ENCODE assay signal across 8 cellular contexts in genomic region chr21:17925000-17925610, GRCh38.
A peak's percentile ranks its signal among the peaks of the same experiment; 100 is the strongest.
DNase-seq lines count a peak whose midpoint lies in the region; TF ChIP-seq lines count a peak whose summit lies in the region.

No MANE protein-coding gene starts in this region.

- 4% methylated on average over 3 of the region's 3 CpGs for WGBS in hepatocyte (ENCODE audit: low lambda C conversion rate, missing lambda C conversion rate)

- H3K27ac Mint-ChIP-seq in activated T-cell treated with anti-CD3 and anti-CD28 coated beads, Interleukin-2, amount 50 U/mL, for 24 hours: no peak overlapping the region

- peaks cover 2% of the 10 kb centered on the region for H3K4me1 Mint-ChIP-seq in activated T-cell treated with anti-CD3 and anti-CD28 coated beads, Interleukin-2, amount 50 U/mL, for 24 hours (ENCODE audit: low read depth)

- H3K36me3 Mint-ChIP-seq in activated T-cell treated with anti-CD3 and anti-CD28 coated beads, Interleukin-2, amount 50 U/mL, for 24 hours (ENCODE audit: low read depth): no peaks in the 10 kb centered on the region

- H4K20me1 ChIP-seq in Loucy (ENCODE audit: insufficient read depth, low read length, poor library complexity, severe bottlenecking) (no peaks in the 10 kb centered on the region), hepatocyte (ENCODE audit: insufficient read depth, poor library complexity, severe bottlenecking) (no peaks in the 10 kb centered on the region)

- H3K9me3 ChIP-seq in Loucy (ENCODE audit: insufficient read depth, low read depth, low read length) (peaks cover 9% of the 10 kb centered on the region; the same call in 1 of the 2 replicates), hepatocyte (ENCODE audit: low read depth) (no peaks in the 10 kb centered on the region)

- TF ChIP-seq CTCF in HFF-Myc (IDR thresholded peaks at IDR 0.05; ENCODE audit: low read depth, low read length, missing control alignments): peak; percentile 85
- peak; percentile 93 for TF ChIP-seq CTCF in Loucy (conservative IDR thresholded peaks at IDR 0.05; ENCODE audit: low read length)
- peak; percentile 90 for TF ChIP-seq CTCF in hepatocyte (IDR thresholded peaks at IDR 0.05; ENCODE audit: poor library complexity)

- no peaks in the 10 kb centered on the region for H3K79me2 ChIP-seq in Loucy (ENCODE audit: insufficient read depth, low read length)
- no peaks in the 10 kb centered on the region for H3K79me2 ChIP-seq in hepatocyte

- no peaks in the 10 kb centered on the region for H3F3A ChIP-seq in Loucy (ENCODE audit: low read depth)

- peaks cover 10% of the 10 kb centered on the region for H3K9me3 Mint-ChIP-seq in activated T-cell treated with anti-CD3 and anti-CD28 coated beads, Interleukin-2, amount 50 U/mL, for 24 hours

- no peak overlapping the region for H3K27ac ChIP-seq in hepatocyte

- H3K4me2 ChIP-seq in Loucy (ENCODE audit: low read depth, low read length, poor library complexity, severe bottlenecking): no peak overlapping the region
- no peak overlapping the region for H3K4me2 ChIP-seq in hepatocyte

- H2AFZ ChIP-seq in Loucy (ENCODE audit: low read length) (no peak overlapping the region), hepatocyte (no peak overlapping the region)

- H3K4me3 Mint-ChIP-seq in activated T-cell treated with anti-CD3 and anti-CD28 coated beads, Interleukin-2, amount 50 U/mL, for 24 hours: no peak overlapping the region

- DNase-seq in activated T-cell treated with anti-CD3 and anti-CD28 coated beads for 1 hour (ENCODE audit: low read depth) (peak; percentile 25), HFF-Myc (ENCODE audit: extremely low read depth, low read depth) (peak; percentile 72), SK-MEL-5 (ENCODE audit: low read depth, low spot score) (peak; percentile 86), amniotic stem cell (lab: John Stamatoyannopoulos, UW) (peak; percentile 23), hepatocyte (ENCODE audit: low spot score) (peak; percentile 84)
- no peak for DNase-seq in activated T-cell treated with anti-CD3 and anti-CD28 coated beads, Interleukin-2, amount 50 U/mL, for 24 hours
- DNase-seq in stimulated activated CD4-positive, alpha-beta T cell treated with anti-CD3 and anti-CD28 coated beads, Interleukin-12 subunit alpha, Interleukin-12 subunit beta, amount 100 ng/mL, for 4 hours: peak; percentile 28

- no peaks in the 10 kb centered on the region for H3K27me3 Mint-ChIP-seq in activated T-cell treated with anti-CD3 and anti-CD28 coated beads, Interleukin-2, amount 50 U/mL, for 24 hours

- H3K9ac ChIP-seq in Loucy (ENCODE audit: low read depth, low read length, poor library complexity, severe bottlenecking): no peak overlapping the region

- in situ Hi-C loops in SK-MEL-5 (cut with HindIII; ENCODE audit: low pct_unique_long_range_greater_than_20kb, low sequenced_read_pairs): no loop called here

- H3K9me2 ChIP-seq in Loucy (replicated peaks; ENCODE audit: low read depth, low read length) (no peaks in the 10 kb centered on the region), hepatocyte (replicated peaks; ENCODE audit: insufficient read depth) (no peaks in the 10 kb centered on the region)

- H3K27me3 ChIP-seq in Loucy (ENCODE audit: insufficient read depth, low read length, poor library complexity, severe bottlenecking): no peaks in the 10 kb centered on the region
- H3K27me3 ChIP-seq in hepatocyte: no peaks in the 10 kb centered on the region

- no peaks in the 10 kb centered on the region for H3K36me3 ChIP-seq in Loucy (ENCODE audit: insufficient read depth, low read length)
- no peaks in the 10 kb centered on the region for H3K36me3 ChIP-seq in hepatocyte (replicated peaks; ENCODE audit: insufficient read depth, low read depth)

- H3K4me3 ChIP-seq in HFF-Myc (replicated peaks; ENCODE audit: low read depth, low read length) (no peak overlapping the region), Loucy (ENCODE audit: low read length, poor library complexity, severe bottlenecking) (no peak overlapping the region), hepatocyte (no peak overlapping the region)

- H3K4me1 ChIP-seq in Loucy (ENCODE audit: insufficient read depth, low read length, poor library complexity, severe bottlenecking) (peaks cover 3% of the 10 kb centered on the region), hepatocyte (ENCODE audit: insufficient read depth) (no peaks in the 10 kb centered on the region)
